ENCODE assay signal across 8 cellular contexts in genomic region chr6:89792881-89793280, GRCh38. TPM values are rescaled to one million over a fixed set of nuclear protein-coding genes. Genes with fewer than 3 reads are reported as not detected.
DNase-seq lines count a peak whose midpoint lies in the region; ATAC-seq, FAIRE-seq and TF ChIP-seq lines count a peak whose summit lies in the region.

No MANE protein-coding gene starts in this region.

- H3K4me1 ChIP-seq in GM12878 (ENCODE audit: control insufficient read depth, insufficient read depth, low read length) (peaks cover 17% of the 10 kb centered on the region), lower lobe of right lung (no peaks in the 10 kb centered on the region)
- H3K4me1 ChIP-seq in CD8-positive, alpha-beta memory T cell (ENCODE audit: insufficient read depth, low read length) = peaks cover 26% of the 10 kb centered on the region

- H3K9ac ChIP-seq in GM12878 (ENCODE audit: control insufficient read depth, insufficient read depth, low read length) = no peak overlapping the region

- SMC1A ChIA-PET in GM12878 (lab: Charles Lee; ENCODE audit: uncharacterized antibody, unreplicated experiment) = interaction anchor here (0.6 kb wide), 1 partner anchor 147 kb away, joined by 3 read pairs; no protein-coding TSS in a partner anchor

- TF ChIP-seq CTCF in GM12865 (IDR thresholded peaks at IDR 0.05; ENCODE audit: insufficient read depth, low read depth, low read length, missing control alignments) (peak; percentile 50), GM12878 (IDR thresholded peaks at IDR 0.05 in 2 of 3, conservative IDR thresholded peaks at IDR 0.05 in 1 of 3; ENCODE audit: control insufficient read depth in 2 of 3, extremely low read depth in 1 of 3, insufficient read depth in 1 of 3, low read depth in 3 of 3, low read length in 3 of 3) (peak; percentile 42 to 58 (median 56)), lower lobe of right lung (IDR thresholded peaks at IDR 0.05) (peak; percentile 29)

- H3K27me3 Mint-ChIP-seq in T-cell = no peaks in the 10 kb centered on the region
- H3K27me3 Mint-ChIP-seq in CD8-positive, alpha-beta memory T cell = no peaks in the 10 kb centered on the region

- BruUV-seq in GM12878 (replicated peaks; lab: Mats Ljungman, UMichigan) = no TSS peak

- CTCF ChIA-PET in GM12878 (lab: Yijun Ruan, JAX) = interaction anchor here (0.6 to 1.9 kb wide), 10 partner anchors 10 to 1502 kb away, joined by 3 to 7 read pairs (median 4); partner anchors contain the start of genes CASP8AP2 and MDN1
- CTCF ChIA-PET in T-cell (lab: Charles Lee) = interaction anchor here in 1 of 2 donors (0.5 to 0.6 kb wide), 2 partner anchors 25 to 794 kb away, joined by 3 read pairs; partner anchors contain the start of gene MAP3K7
- CTCF ChIA-PET in CD8-positive, alpha-beta memory T cell (lab: Charles Lee) = interaction anchor here (1.2 kb wide), 1 partner anchor 27 kb away, joined by 3 read pairs; no protein-coding TSS in a partner anchor

- no peak overlapping the region for H3K4me2 ChIP-seq in GM12878 (ENCODE audit: control insufficient read depth, insufficient read depth)

- POLR2A ChIA-PET in GM12878 (lab: Charles Lee) = no interaction called here
- POLR2A ChIA-PET in T-cell (lab: Charles Lee) = no interaction called here
- POLR2A ChIA-PET in CD8-positive, alpha-beta memory T cell (lab: Charles Lee) = interaction anchor here (0.6 to 1.2 kb wide), 2 partner anchors 24 to 36 kb away, joined by 5 to 6 read pairs; partner anchors contain the start of gene CASP8AP2

- no peak for TF ChIP-seq EP300 in GM12878 (IDR thresholded peaks at IDR 0.05; ENCODE audit: borderline replicate concordance in 1 of 2, control insufficient read depth in 1 of 2, low read depth in 2 of 2, low read length in 2 of 2)

- ATAC-seq in HG02759 (IDR thresholded peaks at IDR 0.05; ENCODE audit: unreplicated experiment) = peak; percentile 82
- ATAC-seq in GM12878 = peak; percentile 90
- ATAC-seq in lower lobe of right lung = peak; percentile 28 to 52
- ATAC-seq in T-cell (replicated peaks in 1 of 4) = no peak

- no peaks in the 10 kb centered on the region for H3K9me3 ChIP-seq in GM12878 (replicated peaks; ENCODE audit: control insufficient read depth, insufficient read depth, low read length)
- H3K9me3 ChIP-seq in lower lobe of right lung = no peaks in the 10 kb centered on the region
- H3K9me3 ChIP-seq in CD8-positive, alpha-beta memory T cell (ENCODE audit: low read length) = no peaks in the 10 kb centered on the region

- peak; percentile 57 for FAIRE-seq in GM12878 (lab: Jason Lieb, UNC)

- no peaks in the 10 kb centered on the region for H3K9me3 Mint-ChIP-seq in T-cell
- H3K9me3 Mint-ChIP-seq in CD8-positive, alpha-beta memory T cell = no peaks in the 10 kb centered on the region

- intact Hi-C loops in GM12878 (cut with micrococcal nuclease; ENCODE audit: unreplicated experiment) = no loop called here
- intact Hi-C loops in lower lobe of right lung (cut with DNase I) = no loop called here

- no peak overlapping the region for H2AFZ ChIP-seq in GM12878 (ENCODE audit: control insufficient read depth, low read depth, low read length)

- WGBS in GM12878 (ENCODE audit: insufficient coverage, insufficient replicate concordance, low lambda C conversion rate, missing lambda C conversion rate) = 43% methylated on average over 2 of the region's 2 CpGs

- H3K27ac Mint-ChIP-seq in T-cell = peak overlapping the region in 1 of 2 donors; percentile 42
- peak overlapping the region in 2 of 8 donors; percentile 23 to 77 for H3K27ac Mint-ChIP-seq in CD8-positive, alpha-beta memory T cell

- no peaks in the 10 kb centered on the region for H3K27me3 ChIP-seq in GM12878 (replicated peaks in 1 of 2; ENCODE audit: control insufficient read depth in 2 of 2, insufficient read depth in 2 of 2, low read length in 1 of 2)
- H3K27me3 ChIP-seq in lower lobe of right lung (ENCODE audit: low read depth) = no peaks in the 10 kb centered on the region
- no peaks in the 10 kb centered on the region for H3K27me3 ChIP-seq in CD8-positive, alpha-beta memory T cell (ENCODE audit: insufficient read depth, low read length, poor library complexity, severe bottlenecking)

- H3K4me3 Mint-ChIP-seq in T-cell = peak overlapping the region in 1 of 3 donors; percentile 72
- H3K4me3 Mint-ChIP-seq in CD8-positive, alpha-beta memory T cell = peak overlapping the region in 3 of 7 donors; percentile 7 to 24 (median 15)

- no peaks in the 10 kb centered on the region for H4K20me1 ChIP-seq in GM12878 (ENCODE audit: control insufficient read depth, insufficient read depth)

- no peak overlapping the region for H3K27ac ChIP-seq in GM12878 (ENCODE audit: control insufficient read depth, insufficient read depth)
- no peak overlapping the region for H3K27ac ChIP-seq in lower lobe of right lung
- no peak overlapping the region for H3K27ac ChIP-seq in CD8-positive, alpha-beta memory T cell (ENCODE audit: low read depth, low read length)

- RAD21 ChIA-PET in GM12878 (lab: Charles Lee; ENCODE audit: unreplicated experiment) = no interaction called here

- DNase-seq in Ammon's horn (ENCODE audit: low spot score) (peak; percentile 13), GM12865 (ENCODE audit: low read depth) (peak; percentile 60), NCI-H526 treated with DMSO at 0.1 percent for 48 hours (lab: John Stamatoyannopoulos, UW) (peak; percentile 38), GM12878 (ENCODE audit: low read depth, low spot score) (no peak), lower lobe of right lung (no peak), T-cell (no peak)
- DNase-seq in CD8-positive, alpha-beta memory T cell = no peak

- no peaks in the 10 kb centered on the region; the same call in 1 of the 2 replicates for H3K79me2 ChIP-seq in GM12878 (ENCODE audit: control insufficient read depth, insufficient read depth, low read length)

- peak; percentile 32; the same call in 1 of the 2 replicates for TF ChIP-seq RAD21 in GM12878 (IDR thresholded peaks at IDR 0.05; ENCODE audit: insufficient read depth, low read depth, low read length)

- peaks cover 26 to 32% (median 31%) of the 10 kb centered on the region in 3 donors for H3K4me1 Mint-ChIP-seq in T-cell
- peaks cover 27 to 35% (median 27%) of the 10 kb centered on the region in 3 donors for H3K4me1 Mint-ChIP-seq in CD8-positive, alpha-beta memory T cell

- H3K36me3 ChIP-seq in GM12878 (ENCODE audit: control insufficient read depth in 2 of 2, insufficient read depth in 2 of 2, low read length in 1 of 2) (peaks cover 7 to 23% of the 10 kb centered on the region in 2 experiments), lower lobe of right lung (peaks cover 68% of the 10 kb centered on the region)
- peaks cover 24% of the 10 kb centered on the region for H3K36me3 ChIP-seq in CD8-positive, alpha-beta memory T cell (ENCODE audit: insufficient read depth, low read length)

- no peak for TF ChIP-seq POLR2A in GM12878 (IDR thresholded peaks at IDR 0.05; ENCODE audit: low read depth, low read length)

- H3K36me3 Mint-ChIP-seq in T-cell = peaks cover 44% of the 10 kb centered on the region
- H3K36me3 Mint-ChIP-seq in CD8-positive, alpha-beta memory T cell = peaks cover 9 to 67% (median 28%) of the 10 kb centered on the region in 3 donors

- H3K4me3 ChIP-seq in GM12865 (ENCODE audit: low read depth, low read length) (no peak overlapping the region), GM12878 (no peak overlapping the region), lower lobe of right lung (no peak overlapping the region)
- H3K4me3 ChIP-seq in CD8-positive, alpha-beta memory T cell (ENCODE audit: low read length) = no peak overlapping the region

- in situ Hi-C loops in GM12878 (cut with MboI) = no loop called here

TF ChIP-seq in GM12878, 131 proteins besides CTCF, POLR2A, EP300 and RAD21 (continues in another document):
- no peak for TF ChIP-seq JUNB (IDR thresholded peaks at IDR 0.05)

RNA-seq across cellular contexts. Expression of gene MDN1, which starts 26.7 kb away (rescaled TPM):
- 114 and 120 TPM in 2 replicates for total RNA-seq in GM12878 (2013; cell fraction: nucleolus; rRNA removed)
- total RNA-seq in GM12878 (2014; rRNA removed) = 30.9 and 32.8 TPM in 2 replicates
- total RNA-seq in GM12878 (2014; rRNA removed; fragmentation: Illumina TruSeq; extraction: Trizol) = 30.5 and 31.9 TPM in 2 replicates
- total RNA-seq in GM12878 (2021) = 44.2 and 50.1 TPM in 2 replicates
- 10.2 TPM for polyA plus RNA-seq in GM12878 (2011; ENCODE audit: low read depth)
- polyA plus RNA-seq in GM12878 (2011; rRNA removed) = 24.6 and 26.4 TPM in 2 replicates
- 13.7 and 20.1 TPM in 2 replicates for polyA plus RNA-seq in GM12878 (2011; cell fraction: cytosol; rRNA removed)
- 64.7 and 86.5 TPM in 2 replicates for polyA plus RNA-seq in GM12878 (2011; cell fraction: nucleus; rRNA removed)
- polyA plus RNA-seq in GM12878 (2012) = 21.2 and 21.5 TPM in 2 replicates
- polyA plus RNA-seq in GM12878 (2014; fragmentation: Illumina TruSeq; extraction: Trizol) = 27.1 and 28.4 TPM in 2 replicates
- 10 to 100 TPM; 19.0 to 19.6 TPM for polyA plus RNA-seq in GM12878 (2014; fragmentation: Nextera tagmentation; extraction: Ambion mirVana)
- polyA plus RNA-seq in GM12878 (2014; rRNA removed) = 15.2 and 17.9 TPM in 2 replicates
- 10 to 100 TPM; 14.3 to 15.1 TPM for polyA plus RNA-seq in GM12878 (2016; fragmentation: Nextera tagmentation; extraction: Ambion mirVana)
- 28.2 and 37.7 TPM in 2 replicates for polyA minus RNA-seq in GM12878 (2011; rRNA and poly(A)+ RNA removed)
- 13.6 and 17.8 TPM in 2 replicates for polyA minus RNA-seq in GM12878 (2011; cell fraction: cytosol; rRNA and poly(A)+ RNA removed)
- 35.8 and 59.0 TPM in 2 replicates for polyA minus RNA-seq in GM12878 (2011; cell fraction: nucleus; rRNA and poly(A)+ RNA removed)
- total RNA-seq in lower lobe of right lung = 29.6 TPM
- 10 to 100 TPM; 56.0 to 64.9 (median 60.8) TPM for total RNA-seq in T-cell
- total RNA-seq in CD8-positive, alpha-beta memory T cell = 10 to 100 TPM; 63.3 to 63.6 TPM
- 8.6 TPM for polyA plus RNA-seq in CD8-positive, alpha-beta memory T cell

RNA-seq across cellular contexts. Expression of gene CASP8AP2, which starts 36.8 kb away (rescaled TPM):
- total RNA-seq in GM12878 (2013; cell fraction: nucleolus; rRNA removed) = 59.6 and 59.9 TPM in 2 replicates
- total RNA-seq in GM12878 (2014; rRNA removed) (13.3 and 15.3 TPM in 2 replicates), GM12878 (2014; rRNA removed; fragmentation: Illumina TruSeq; extraction: Trizol) (27.3 and 28.6 TPM in 2 replicates), GM12878 (2021) (18.0 and 18.7 TPM in 2 replicates), lower lobe of right lung (18.3 TPM), T-cell (10 to 100 TPM; 27.8 to 46.8 (median 39.7) TPM)
- 3.0 TPM for polyA plus RNA-seq in GM12878 (2011; ENCODE audit: low read depth)
- polyA plus RNA-seq in GM12878 (2011; rRNA removed) (12.0 and 18.8 TPM in 2 replicates), GM12878 (2014; fragmentation: Illumina TruSeq; extraction: Trizol) (18.8 and 24.3 TPM in 2 replicates), GM12878 (2014; fragmentation: Nextera tagmentation; extraction: Ambion mirVana) (10 to 100 TPM; 12.1 to 15.5 TPM), GM12878 (2014; rRNA removed) (10.0 and 11.1 TPM in 2 replicates), GM12878 (2016; fragmentation: Nextera tagmentation; extraction: Ambion mirVana) (10 to 100 TPM; 28.7 TPM)
- polyA plus RNA-seq in GM12878 (2011; cell fraction: cytosol; rRNA removed) = 3.1 and 3.2 TPM in 2 replicates
- polyA plus RNA-seq in GM12878 (2011; cell fraction: nucleus; rRNA removed) = 10.4 and 13.2 TPM in 2 replicates
- 4.6 and 7.8 TPM in 2 replicates for polyA plus RNA-seq in GM12878 (2012)
- polyA minus RNA-seq in GM12878 (2011; rRNA and poly(A)+ RNA removed) = 20.9 and 25.2 TPM in 2 replicates
- polyA minus RNA-seq in GM12878 (2011; cell fraction: cytosol; rRNA and poly(A)+ RNA removed) = 5.5 and 6.5 TPM in 2 replicates
- polyA minus RNA-seq in GM12878 (2011; cell fraction: nucleus; rRNA and poly(A)+ RNA removed) = 14.9 and 25.1 TPM in 2 replicates
- 10 to 100 TPM; 30.8 to 31.3 TPM for total RNA-seq in CD8-positive, alpha-beta memory T cell
- polyA plus RNA-seq in CD8-positive, alpha-beta memory T cell = 60.0 TPM

Comparison
In these comparisons a context has a peak if more than half of its experiments do, and no peak if none do; other contexts are left out.
1. DNase-seq: peak in Ammon's horn (single experiment), GM12865 (single experiment) and NCI-H526 treated with DMSO at 0.1 percent for 48 hours (single experiment); none in GM12878 (single experiment), lower lobe of right lung (single experiment), T-cell (0 of 34) and CD8-positive, alpha-beta memory T cell (0 of 5).
2. ATAC-seq: peak in HG02759 (single experiment), GM12878 (single experiment) and lower lobe of right lung (2 of 2); none in T-cell (0 of 4).
3. Peak in every context shown above with its lines, with median percentiles within 50 percentile points of each other: CTCF ChIP-seq.